In the genomic region with DNA sequence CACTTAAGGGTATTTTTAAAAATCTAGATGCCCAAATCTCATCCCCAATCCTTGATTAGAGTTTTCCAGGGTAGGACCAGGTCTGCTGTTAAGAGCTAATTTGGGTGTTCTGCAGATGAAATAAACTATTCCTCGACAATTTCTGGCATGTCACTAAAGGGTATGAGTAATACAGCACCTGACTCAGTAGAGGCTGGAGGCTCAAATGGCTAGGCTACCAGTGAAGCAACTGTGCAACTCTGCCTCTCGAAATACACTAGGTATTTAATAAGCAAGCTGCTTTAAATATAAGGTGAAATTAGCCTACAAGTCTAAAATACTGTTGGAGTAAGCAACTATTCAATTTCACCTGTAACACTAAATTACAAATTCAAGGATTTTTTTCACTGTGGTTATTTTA, we compare ENCODE assay signal across 8 cellular contexts. TPM values are rescaled to one million over a fixed set of nuclear protein-coding genes. Genes with fewer than 3 reads are reported as not detected.
DNase-seq lines count a peak whose midpoint lies in the region; ATAC-seq, FAIRE-seq and TF ChIP-seq lines count a peak whose summit lies in the region.

No MANE protein-coding gene starts in this region.

- TF ChIP-seq EP300 in K562 (IDR thresholded peaks at IDR 0.05; ENCODE audit: low read length): no peak

- H3K27me3 ChIP-seq in IMR-90 (ENCODE audit: control insufficient read depth, insufficient read depth, low read length) (no peaks in the 10 kb centered on the region), K562 (ENCODE audit: control insufficient read depth in 2 of 2, insufficient read depth in 2 of 2, low read length in 2 of 2) (no peaks in the 10 kb centered on the region), mesenchymal stem cell (ENCODE audit: control insufficient read depth in 1 of 2, insufficient read depth in 1 of 2, low read length in 2 of 2) (no peaks in the 10 kb centered on the region)

- no peak overlapping the region for H4K5ac ChIP-seq in IMR-90 (ENCODE audit: low read depth, low read length)

- H2BK15ac ChIP-seq in IMR-90 (ENCODE audit: low read depth, low read length) (no peak overlapping the region), mesenchymal stem cell (ENCODE audit: low read depth, poor library complexity, severe bottlenecking) (no peak overlapping the region)

- no peak overlapping the region for H4K8ac ChIP-seq in IMR-90 (ENCODE audit: low read depth in 2 of 2, low read length in 2 of 2)
- no peak overlapping the region for H4K8ac ChIP-seq in mesenchymal stem cell (ENCODE audit: low read length)

- dilution Hi-C loops in IMR-90 (cut with HindIII; ENCODE audit: low sequenced_read_pairs, unreplicated experiment): no loop called here

- H3K36me3 ChIP-seq in IMR-90 (ENCODE audit: control insufficient read depth, insufficient read depth, low read length): peaks cover 9% of the 10 kb centered on the region
- H3K36me3 ChIP-seq in K562 (ENCODE audit: control insufficient read depth, insufficient read depth, low read length): peaks cover 49% of the 10 kb centered on the region
- H3K36me3 ChIP-seq in mesenchymal stem cell (ENCODE audit: control insufficient read depth in 1 of 2, insufficient read depth in 2 of 2, low read depth in 1 of 2, low read length in 2 of 2): peaks cover 6 to 47% of the 10 kb centered on the region in 2 experiments

- no peak overlapping the region for H4K91ac ChIP-seq in IMR-90 (ENCODE audit: insufficient read depth, low read depth, low read length)
- H4K91ac ChIP-seq in mesenchymal stem cell (ENCODE audit: low read length): no peak overlapping the region

- H2AK9ac ChIP-seq in IMR-90 (replicated peaks; ENCODE audit: low read depth, low read length, poor library complexity): no peak overlapping the region

- CTCF ChIA-PET in IMR-90 (lab: Yijun Ruan, JAX) (no interaction called here), K562 (lab: Yijun Ruan, JAX; ENCODE audit: low intra/inter-chr PET ratio) (no interaction called here)

- TF ChIP-seq POLR2A in IMR-90 (IDR thresholded peaks at IDR 0.05; ENCODE audit: low read depth, low read length): no peak
- no peak for TF ChIP-seq POLR2A in K562 (conservative IDR thresholded peaks at IDR 0.05)

- H3K27ac ChIP-seq in IMR-90 (ENCODE audit: insufficient read depth, low read length): no peak overlapping the region
- H3K27ac ChIP-seq in K562 (ENCODE audit: extremely low read depth, low read depth, low read length): peak overlapping the region; percentile 91; the same call in 2 of the 3 replicates
- H3K27ac ChIP-seq in mesenchymal stem cell (ENCODE audit: low read length, poor library complexity, severe bottlenecking): no peak overlapping the region

- no peak overlapping the region for H3K4me3 ChIP-seq in IMR-90 (ENCODE audit: insufficient read depth, low read depth, low read length)
- H3K4me3 ChIP-seq in K562: peak overlapping the region; percentile 73; the same call in 1 of the 2 replicates
- H3K4me3 ChIP-seq in mesenchymal stem cell (ENCODE audit: insufficient read depth in 1 of 2, low read depth in 1 of 2, low read length in 2 of 2): peak overlapping the region in 1 of 2 experiments; percentile 87

- H2BK120ac ChIP-seq in IMR-90 (ENCODE audit: low read depth, low read length) (no peak overlapping the region), mesenchymal stem cell (ENCODE audit: low read depth, low read length) (no peak overlapping the region)

- H3K79me2 ChIP-seq in K562 (ENCODE audit: control insufficient read depth, insufficient read depth, low read length): peaks cover 28% of the 10 kb centered on the region

- H2AFZ ChIP-seq in IMR-90 (replicated peaks; ENCODE audit: low read length, poor library complexity): no peak overlapping the region
- H2AFZ ChIP-seq in K562 (ENCODE audit: low read depth, low read length): no peak overlapping the region
- H2AFZ ChIP-seq in mesenchymal stem cell (ENCODE audit: low read depth, low read length): no peak overlapping the region

- H3K4me1 ChIP-seq in IMR-90 (ENCODE audit: control insufficient read depth, insufficient read depth, low read length) (0 out of 2 replicates have a peak, but pooled peaks cover 2% of the 10 kb centered on the region), K562 (replicated peaks in 1 of 2; ENCODE audit: control insufficient read depth in 2 of 2, insufficient read depth in 2 of 2, low read length in 2 of 2) (peaks cover 4 to 10% of the 10 kb centered on the region in 2 experiments; a peak in 2 of 5 replicates), mesenchymal stem cell (ENCODE audit: control insufficient read depth, insufficient read depth, low read depth, low read length) (peaks cover 3% of the 10 kb centered on the region)

- H3K56ac ChIP-seq in IMR-90 (ENCODE audit: extremely low read depth, insufficient read depth, low read length): 0 out of 2 replicates have a peak overlapping the region, but pooled peaks have one; percentile 2

- H2BK5ac ChIP-seq in IMR-90 (ENCODE audit: low read depth, low read length, poor library complexity, severe bottlenecking) (no peak overlapping the region), mesenchymal stem cell (ENCODE audit: low read depth, low read length, poor library complexity, severe bottlenecking) (no peak overlapping the region)

- FAIRE-seq in K562 (lab: Jason Lieb, UNC): no peak

- BruUV-seq in IMR-90 (replicated peaks; lab: Mats Ljungman, UMichigan) (no TSS peak), K562 (replicated peaks; lab: Mats Ljungman, UMichigan) (no TSS peak)

- no peak overlapping the region for H3K23ac ChIP-seq in IMR-90 (ENCODE audit: low read depth, low read length)
- H3K23ac ChIP-seq in mesenchymal stem cell (ENCODE audit: low read length in 2 of 2): no peak overlapping the region

- no peak overlapping the region for H2BK20ac ChIP-seq in IMR-90 (ENCODE audit: low read depth, low read length)

- no peaks in the 10 kb centered on the region for H3K9me3 ChIP-seq in IMR-90 (ENCODE audit: control insufficient read depth, insufficient read depth, low read length)
- H3K9me3 ChIP-seq in K562 (replicated peaks; ENCODE audit: control insufficient read depth, insufficient read depth, low read depth, low read length): no peaks in the 10 kb centered on the region
- H3K9me3 ChIP-seq in mesenchymal stem cell (ENCODE audit: control insufficient read depth, low read length): no peaks in the 10 kb centered on the region

- H3K9ac ChIP-seq in IMR-90 (ENCODE audit: low read depth, low read length): no peak overlapping the region
- peak overlapping the region in 1 of 2 experiments; percentile 90; a peak in 2 of 4 replicates for H3K9ac ChIP-seq in K562 (ENCODE audit: insufficient read depth in 1 of 2, low read depth in 2 of 2, low read length in 2 of 2)
- H3K9ac ChIP-seq in mesenchymal stem cell (ENCODE audit: low read length): peak overlapping the region; percentile 98

- H3K9me1 ChIP-seq in IMR-90 (ENCODE audit: insufficient read depth, low read length): peaks cover 3% of the 10 kb centered on the region; the same call in 1 of the 2 replicates
- no peaks in the 10 kb centered on the region for H3K9me1 ChIP-seq in K562 (ENCODE audit: control insufficient read depth, insufficient read depth, low read length)

- POLR2A ChIA-PET in IMR-90 (lab: Charles Lee; ENCODE audit: unreplicated experiment) (no interaction called here), K562 (lab: Yijun Ruan, JAX) (interaction anchor here (1.1 to 1.4 kb wide), 2 partner anchors 9 to 12 kb away, joined by 3 to 4 read pairs; no protein-coding TSS in a partner anchor)

- WGBS in IMR-90 (ENCODE audit: extremely low coverage in 2 of 2, insufficient read length in 1 of 2), 2 experiments: no CpG with 5 or more reads among the region's 2 CpGs
- 16% methylated on average over 2 of the region's 2 CpGs for WGBS in K562 (ENCODE audit: insufficient coverage, low coverage, missing lambda C conversion rate)
- WGBS in mesenchymal stem cell: 11% methylated on average over 1 of the region's 2 CpGs

- in situ Hi-C loops in IMR-90 (cut with MboI; ENCODE audit: low sequenced_read_pairs): no loop called here
- in situ Hi-C loops in K562 (cut with MboI): no loop called here

- H4K20me1 ChIP-seq in IMR-90 (ENCODE audit: insufficient read depth, low read length): no peaks in the 10 kb centered on the region; the same call in 1 of the 2 replicates
- no peaks in the 10 kb centered on the region for H4K20me1 ChIP-seq in K562 (replicated peaks; ENCODE audit: control insufficient read depth, insufficient read depth, low read length)

- intact Hi-C loops in IMR-90 (cut with micrococcal nuclease): loop anchor here (2.0 kb wide), 1 partner anchor 34 kb away; no protein-coding TSS in a partner anchor
- intact Hi-C loops in K562 (cut with micrococcal nuclease): loop anchor here (2.0 kb wide), 2 partner anchors 26 to 34 kb away; a partner anchor contains a TSS

- H3K4ac ChIP-seq in IMR-90 (ENCODE audit: low read depth, low read length) (no peak overlapping the region), mesenchymal stem cell (ENCODE audit: low read depth in 1 of 2, low read length in 2 of 2) (no peak overlapping the region)

- peaks cover 10 to 30% of the 10 kb centered on the region in 2 experiments for H3K79me1 ChIP-seq in IMR-90 (ENCODE audit: low read depth in 1 of 2, low read length in 2 of 2)
- H3K79me1 ChIP-seq in mesenchymal stem cell (replicated peaks; ENCODE audit: low read length, poor library complexity, severe bottlenecking): peaks cover 7% of the 10 kb centered on the region

- H2AK5ac ChIP-seq in IMR-90 (ENCODE audit: low read depth, low read length) (no peak overlapping the region), mesenchymal stem cell (ENCODE audit: low read length, severe bottlenecking) (no peak overlapping the region)

- H2BK12ac ChIP-seq in mesenchymal stem cell (ENCODE audit: low read length in 2 of 2): no peak overlapping the region

- TF ChIP-seq CTCF in IMR-90 (conservative IDR thresholded peaks at IDR 0.05; ENCODE audit: low read depth, low read length): no peak
- TF ChIP-seq CTCF in K562 (IDR thresholded peaks at IDR 0.05 in 2 of 3, conservative IDR thresholded peaks at IDR 0.05 in 1 of 3; ENCODE audit: insufficient read depth in 2 of 3, low read depth in 1 of 3, low read length in 3 of 3): no peak

- ATAC-seq in IMR-90 (ENCODE audit: low read depth) (no peak), K562 (no peak), HG02678 (IDR thresholded peaks at IDR 0.05; ENCODE audit: unreplicated experiment) (no peak), GM21825 (IDR thresholded peaks at IDR 0.05; ENCODE audit: unreplicated experiment) (no peak)

- peak; percentile 4 to 13 for DNase-seq in AML-193 (lab: John Stamatoyannopoulos, UW)
- peak; percentile 68 for DNase-seq in IMR-90
- peak in 1 of 4 experiments; percentile 38 for DNase-seq in K562 (ENCODE audit: extremely low read depth in 1 of 4, low spot score in 3 of 4)
- DNase-seq in mesenchymal stem cell: peak; percentile 66
- no peak for DNase-seq in HT-29 (ENCODE audit: low spot score)
- no peak for DNase-seq in stimulated activated CD8-positive, alpha-beta memory T cell treated with anti-CD3 and anti-CD28 coated beads, Interleukin-4, amount 100 ng/mL, for 48 hours

- TF ChIP-seq RAD21 in IMR-90 (IDR thresholded peaks at IDR 0.05; ENCODE audit: low read length): no peak
- TF ChIP-seq RAD21 in K562 (CRISPR knock-in tag; conservative IDR thresholded peaks at IDR 0.05 in 1 of 2, IDR thresholded peaks at IDR 0.05 in 1 of 2): no peak

- H3K18ac ChIP-seq in IMR-90 (ENCODE audit: low read depth, low read length) (no peak overlapping the region), mesenchymal stem cell (ENCODE audit: low read depth in 1 of 2, low read length in 2 of 2) (no peak overlapping the region)

- peak overlapping the region; percentile 25 for H3K4me2 ChIP-seq in IMR-90 (ENCODE audit: low read depth, low read length)
- H3K4me2 ChIP-seq in K562 (ENCODE audit: insufficient read depth, low read length): peak overlapping the region; percentile 58
- H3K4me2 ChIP-seq in mesenchymal stem cell (ENCODE audit: low read length, poor library complexity, severe bottlenecking): peak overlapping the region; percentile 35

- no peak overlapping the region for H3K14ac ChIP-seq in IMR-90 (replicated peaks; ENCODE audit: low read depth, low read length)
- H3K14ac ChIP-seq in mesenchymal stem cell (ENCODE audit: low read length in 2 of 2): no peak overlapping the region

RNA-seq across cellular contexts. Expression of a gene that starts 1.5 kb away (rescaled TPM):
- total RNA-seq in IMR-90 (2012; rRNA removed) (33.3 and 51.1 TPM in 2 replicates), K562 (2014; rRNA removed) (16.6 and 19.2 TPM in 2 replicates), K562 (2014; rRNA removed; fragmentation: Illumina TruSeq; extraction: Trizol) (29.1 and 33.7 TPM in 2 replicates), K562 (2015; rRNA removed; fragmentation: Illumina TruSeq; extraction: Trizol) (30.7 and 31.4 TPM in 2 replicates), K562 (2021) (19.5 and 22.3 TPM in 2 replicates)
- polyA plus RNA-seq in IMR-90 (2012; rRNA removed) (19.7 and 22.9 TPM in 2 replicates), K562 (2011; rRNA removed) (17.2 and 22.7 TPM in 2 replicates), K562 (2014; fragmentation: Illumina TruSeq; extraction: Trizol) (20.3 and 23.3 TPM in 2 replicates), K562 (2014; fragmentation: Nextera tagmentation; extraction: Ambion mirVana) (10 to 100 TPM; 12.0 to 12.9 TPM), K562 (2014; rRNA removed) (15.1 and 16.7 TPM in 2 replicates)
- polyA plus RNA-seq in IMR-90 (2012; cell fraction: cytosol; rRNA removed): 3.1 and 4.7 TPM in 2 replicates
- 0.95 and 9.2 TPM in 2 replicates for polyA plus RNA-seq in IMR-90 (2012; cell fraction: nucleus; rRNA removed; ENCODE audit: low replicate concordance)
- 4.9 and 19.9 TPM in 2 replicates for total RNA-seq in K562 (2011; cell fraction: chromatin; rRNA removed; ENCODE audit: low replicate concordance)
- total RNA-seq in K562 (2011; cell fraction: nucleolus; rRNA removed): 7.2 and 10.3 TPM in 2 replicates
- 13.7 and 20.3 TPM in 2 replicates for total RNA-seq in K562 (2011; cell fraction: nucleoplasm; rRNA removed)
- 4.2 and 9.2 TPM in 2 replicates for polyA plus RNA-seq in K562 (2011; cell fraction: cytosol; rRNA removed)
- 8.7 and 13.2 TPM in 2 replicates for polyA plus RNA-seq in K562 (2011; cell fraction: nucleus; rRNA removed)
- polyA plus RNA-seq in K562 (2012): 17.4 and 19.3 TPM in 2 replicates
- 49.2 and 50.3 TPM in 2 replicates for polyA minus RNA-seq in K562 (2011; rRNA and poly(A)+ RNA removed)
- 12.2 and 19.6 TPM in 2 replicates for polyA minus RNA-seq in K562 (2011; cell fraction: cytosol; rRNA and poly(A)+ RNA removed)
- 12.5 and 30.4 TPM in 2 replicates for polyA minus RNA-seq in K562 (2011; cell fraction: nucleus; rRNA and poly(A)+ RNA removed)
- 34.1 TPM for polyA plus RNA-seq in mesenchymal stem cell (2013, experiment 1 of 2)
- 37.0 TPM for polyA plus RNA-seq in mesenchymal stem cell (2013, experiment 2 of 2)
- 50.3 and 55.6 TPM in 2 replicates for total RNA-seq in HT-29 (2014; rRNA removed; shearing (Covaris generic))

RNA-seq across cellular contexts. Expression of a gene that starts 33.4 kb away (rescaled TPM):
- total RNA-seq in IMR-90 (2012; rRNA removed) (19.0 and 21.9 TPM in 2 replicates), K562 (2014; rRNA removed) (14.4 and 16.0 TPM in 2 replicates), K562 (2014; rRNA removed; fragmentation: Illumina TruSeq; extraction: Trizol) (20.3 and 21.2 TPM in 2 replicates), K562 (2015; rRNA removed; fragmentation: Illumina TruSeq; extraction: Trizol) (20.3 and 20.9 TPM in 2 replicates), K562 (2021) (21.6 and 24.2 TPM in 2 replicates)
- polyA plus RNA-seq in IMR-90 (2012; rRNA removed) (13.5 and 15.4 TPM in 2 replicates), K562 (2011; rRNA removed) (24.9 and 26.5 TPM in 2 replicates), K562 (2014; fragmentation: Illumina TruSeq; extraction: Trizol) (26.7 and 33.7 TPM in 2 replicates), K562 (2014; fragmentation: Nextera tagmentation; extraction: Ambion mirVana) (10 to 100 TPM; 11.3 to 14.7 TPM), K562 (2014; rRNA removed) (16.9 and 20.3 TPM in 2 replicates)
- polyA plus RNA-seq in IMR-90 (2012; cell fraction: cytosol; rRNA removed): 4.7 TPM in 2 replicates
- polyA plus RNA-seq in IMR-90 (2012; cell fraction: nucleus; rRNA removed; ENCODE audit: low replicate concordance): 11.9 and 24.7 TPM in 2 replicates
- total RNA-seq in K562 (2011; cell fraction: chromatin; rRNA removed; ENCODE audit: low replicate concordance): 5.1 and 10.8 TPM in 2 replicates
- 5.0 and 5.3 TPM in 2 replicates for total RNA-seq in K562 (2011; cell fraction: nucleolus; rRNA removed)
- 7.4 and 13.5 TPM in 2 replicates for total RNA-seq in K562 (2011; cell fraction: nucleoplasm; rRNA removed)
- polyA plus RNA-seq in K562 (2011; cell fraction: cytosol; rRNA removed): 14.9 and 23.2 TPM in 2 replicates
- polyA plus RNA-seq in K562 (2011; cell fraction: nucleus; rRNA removed): 14.6 and 20.1 TPM in 2 replicates
- polyA plus RNA-seq in K562 (2012): 20.8 and 25.5 TPM in 2 replicates
- 37.0 and 43.2 TPM in 2 replicates for polyA minus RNA-seq in K562 (2011; rRNA and poly(A)+ RNA removed)
- 13.2 and 14.0 TPM in 2 replicates for polyA minus RNA-seq in K562 (2011; cell fraction: cytosol; rRNA and poly(A)+ RNA removed)
- 6.9 and 9.2 TPM in 2 replicates for polyA minus RNA-seq in K562 (2011; cell fraction: nucleus; rRNA and poly(A)+ RNA removed)
- polyA plus RNA-seq in mesenchymal stem cell (2013, experiment 1 of 2): 27.5 TPM
- 28.0 TPM for polyA plus RNA-seq in mesenchymal stem cell (2013, experiment 2 of 2)
- 23.7 and 26.0 TPM in 2 replicates for total RNA-seq in HT-29 (2014; rRNA removed; shearing (Covaris generic))

Comparison
In these comparisons a context has a peak if more than half of its experiments do, and no peak if none do; other contexts are left out.
1. DNase-seq: peak in AML-193 (2 of 2), IMR-90 (single experiment) and mesenchymal stem cell (single experiment); none in HT-29 (single experiment) and stimulated activated CD8-positive, alpha-beta memory T cell treated with anti-CD3 and anti-CD28 coated beads, Interleukin-4, amount 100 ng/mL, for 48 hours (single experiment).
2. Peak in every context shown above with its lines, with median percentiles within 50 percentile points of each other: H3K4me2 ChIP-seq.